Comparison of ENCODE assay signal across 16 cellular contexts in genomic region chr2:97732436-97733340, GRCh38. TPM values are rescaled to one million over a fixed set of nuclear protein-coding genes. Genes with fewer than 3 reads are reported as not detected.
A peak's percentile ranks its signal among the peaks of the same experiment; 100 is the strongest.
DNase-seq lines count a peak whose midpoint lies in the region; ATAC-seq, FAIRE-seq and TF ChIP-seq lines count a peak whose summit lies in the region.
"Had no signal": no experiment of that assay in that cellular context is flagged by ENCODE, and none has a peak within 500 bp of the region (broad histone marks: within the 10 kb centered on the region; RNA-seq: fewer than 3 reads in every experiment).

No MANE protein-coding gene starts in this region.

- 95 to 96% methylated on average over 23 to 28 of the region's 28 CpGs for WGBS in heart right ventricle, 2 donors
- WGBS in HepG2 (ENCODE audit: low lambda C conversion rate), result 57% methylated on average over 25 of the region's 28 CpGs

- no peak overlapping the region for H3K4me2 ChIP-seq in HepG2 (ENCODE audit: low read depth, low read length)

- TF ChIP-seq RAD21 in HepG2 (CRISPR knock-in tag; IDR thresholded peaks at IDR 0.05), result no peak

- no peak overlapping the region for H3K4me3 ChIP-seq in heart right ventricle
- no peak overlapping the region for H3K4me3 ChIP-seq in upper lobe of right lung
- H3K4me3 ChIP-seq in HepG2 (replicated peaks in 1 of 3; ENCODE audit: insufficient read depth in 1 of 3, low read depth in 2 of 3, low read length in 3 of 3), result no peak overlapping the region

- POLR2A ChIA-PET in HepG2 (lab: Yijun Ruan, JAX), result no interaction called here

- no peak for TF ChIP-seq CTCF in heart right ventricle (IDR thresholded peaks at IDR 0.05)
- TF ChIP-seq CTCF in upper lobe of right lung (IDR thresholded peaks at IDR 0.05), result no peak
- TF ChIP-seq CTCF in HepG2 (CRISPR knock-in tag; IDR thresholded peaks at IDR 0.05), result no peak

- no peak overlapping the region for H3K4me3 Mint-ChIP-seq in activated T-helper 1 cell treated with anti-CD3 and anti-CD28 coated beads, Interleukin-12 subunit alpha, Interleukin-12 subunit beta, Interleukin-2, Interleukin-4 antibody, amounts not matched to agents 30 ng/mL and 10 ng/mL and 1 ng/mL, durations not matched to agents 14 hours and 24 hours and 36 hours
- H3K4me3 Mint-ChIP-seq: B cell had no signal

- no peak for FAIRE-seq in HepG2 (lab: Jason Lieb, UNC)
- FAIRE-seq: RCC 7860 had no signal

- H3K27me3 Mint-ChIP-seq in activated T-helper 1 cell treated with anti-CD3 and anti-CD28 coated beads, Interleukin-12 subunit alpha, Interleukin-12 subunit beta, Interleukin-2, Interleukin-4 antibody, amounts not matched to agents 30 ng/mL and 10 ng/mL and 1 ng/mL, durations not matched to agents 14 hours and 24 hours and 36 hours (ENCODE audit: insufficient read depth), result no peaks in the 10 kb centered on the region

- ATAC-seq in left cardiac atrium (no peak), heart right ventricle (no peak), upper lobe of right lung (no peak), HepG2 (no peak)

- no peak for TF ChIP-seq POLR2A in HepG2 (IDR thresholded peaks at IDR 0.05; ENCODE audit: insufficient read depth in 1 of 2, low read depth in 2 of 2, low read length in 2 of 2)

- no peaks in the 10 kb centered on the region for H3K79me2 ChIP-seq in HepG2 (ENCODE audit: insufficient read depth, low read length)

- H3K36me3 Mint-ChIP-seq in activated T-helper 1 cell treated with anti-CD3 and anti-CD28 coated beads, Interleukin-12 subunit alpha, Interleukin-12 subunit beta, Interleukin-2, Interleukin-4 antibody, amounts not matched to agents 30 ng/mL and 10 ng/mL and 1 ng/mL, durations not matched to agents 14 hours and 24 hours and 36 hours (ENCODE audit: low read depth), result peaks cover 56% of the 10 kb centered on the region

- BruUV-seq in HepG2 (replicated peaks; lab: Mats Ljungman, UMichigan), result no TSS peak

- no peak overlapping the region for H3K9ac ChIP-seq in HepG2 (ENCODE audit: insufficient read depth, low read depth, low read length)

- peaks cover 14% of the 10 kb centered on the region for H3K9me3 Mint-ChIP-seq in activated T-helper 1 cell treated with anti-CD3 and anti-CD28 coated beads, Interleukin-12 subunit alpha, Interleukin-12 subunit beta, Interleukin-2, Interleukin-4 antibody, amounts not matched to agents 30 ng/mL and 10 ng/mL and 1 ng/mL, durations not matched to agents 14 hours and 24 hours and 36 hours

- H3K27ac Mint-ChIP-seq in activated T-helper 1 cell treated with anti-CD3 and anti-CD28 coated beads, Interleukin-12 subunit alpha, Interleukin-12 subunit beta, Interleukin-2, Interleukin-4 antibody, amounts not matched to agents 30 ng/mL and 10 ng/mL and 1 ng/mL, durations not matched to agents 14 hours and 24 hours and 36 hours, result peak overlapping the region; percentile 18
- H3K27ac Mint-ChIP-seq: B cell had no signal

- no peaks in the 10 kb centered on the region for H4K20me1 ChIP-seq in HepG2 (ENCODE audit: insufficient read depth, low read length)

- DNase-seq in left cardiac atrium (peak; percentile 4), heart right ventricle (no peak), mesenteric fat pad (ENCODE audit: low spot score) (peak; percentile 88), upper lobe of right lung (peak; percentile 52), NCI-H526 treated with DMSO at 0.1 percent for 48 hours (lab: John Stamatoyannopoulos, UW) (no peak), HepG2 (ENCODE audit: low spot score) (no peak)
- no peak for DNase-seq in activated T-helper 1 cell treated with anti-CD3 and anti-CD28 coated beads, Interleukin-12 subunit alpha, Interleukin-12 subunit beta, Interleukin-2, Interleukin-4 antibody, amounts not matched to agents 30 ng/mL and 10 ng/mL and 1 ng/mL, durations not matched to agents 14 hours and 24 hours and 36 hours (ENCODE audit: low spot score)
- DNase-seq: ACHN, EL, GOT3, MV-4-11, NCI-H1417 treated with DMSO at 0.1 percent for 48 hours, NCI-H2029 treated with DMSO at 0.1 percent for 48 hours, NCI-H510A treated with DMSO at 0.1 percent for 48 hours had no signal

- H3K4me1 ChIP-seq in heart right ventricle (peaks cover 0 to 14% (median 7%) of the 10 kb centered on the region in 9 donors), upper lobe of right lung (no peaks in the 10 kb centered on the region), HepG2 (ENCODE audit: insufficient read depth, low read length) (no peaks in the 10 kb centered on the region)

- H3K36me3 ChIP-seq in heart right ventricle (peaks cover 0 to 4% (median 0%) of the 10 kb centered on the region in 9 donors), upper lobe of right lung (no peaks in the 10 kb centered on the region), HepG2 (replicated peaks in 1 of 2; ENCODE audit: control insufficient read depth in 1 of 2, insufficient read depth in 2 of 2, low read length in 2 of 2) (no peaks in the 10 kb centered on the region)

- H2AFZ ChIP-seq in HepG2 (ENCODE audit: low read length), result no peak overlapping the region

- H3K4me1 Mint-ChIP-seq in activated T-helper 1 cell treated with anti-CD3 and anti-CD28 coated beads, Interleukin-12 subunit alpha, Interleukin-12 subunit beta, Interleukin-2, Interleukin-4 antibody, amounts not matched to agents 30 ng/mL and 10 ng/mL and 1 ng/mL, durations not matched to agents 14 hours and 24 hours and 36 hours (ENCODE audit: low read depth), result peaks cover 15% of the 10 kb centered on the region
- H3K4me1 Mint-ChIP-seq: B cell had no signal

- H3K27ac ChIP-seq in heart right ventricle, result no peak overlapping the region
- H3K27ac ChIP-seq in upper lobe of right lung, result no peak overlapping the region
- no peak overlapping the region for H3K27ac ChIP-seq in HepG2 (ENCODE audit: extremely low read length, insufficient read depth, low read length)

- H3K9me3 ChIP-seq in heart right ventricle (peaks cover 0 to 15% (median 8%) of the 10 kb centered on the region in 11 donors), upper lobe of right lung (no peaks in the 10 kb centered on the region), HepG2 (ENCODE audit: low read length) (peaks cover 10% of the 10 kb centered on the region; the same call in 1 of the 2 replicates)

- no peak for TF ChIP-seq EP300 in HepG2 (IDR thresholded peaks at IDR 0.05; ENCODE audit: low read depth in 2 of 2, low read length in 2 of 2)
- TF ChIP-seq EP300 in HepG2 (CRISPR knock-in tag; IDR thresholded peaks at IDR 0.05; ENCODE audit: borderline replicate concordance), result no peak

- CTCF ChIA-PET in HepG2 (lab: Yijun Ruan, JAX; ENCODE audit: low intra/inter-chr PET ratio, low total read pairs), result no interaction called here

- intact Hi-C loops in left cardiac atrium (cut with DNase I), result no loop called here
- intact Hi-C loops in heart right ventricle (cut with DNase I), result loop anchor here in 1 of 10 donors (10.0 kb wide), 1 partner anchor 652 kb away; no protein-coding TSS in a partner anchor
- intact Hi-C loops in activated T-helper 1 cell treated with anti-CD3 and anti-CD28 coated beads, Interleukin-12 subunit alpha, Interleukin-12 subunit beta, Interleukin-2, Interleukin-4 antibody, amounts not matched to agents 30 ng/mL and 10 ng/mL and 1 ng/mL, durations not matched to agents 14 hours and 24 hours and 36 hours (cut with micrococcal nuclease), result no loop called here
- intact Hi-C loops in upper lobe of right lung (cut with DNase I), result no loop called here
- intact Hi-C loops in HepG2 (cut with micrococcal nuclease; ENCODE audit: unreplicated experiment), result no loop called here

- H3K27me3 ChIP-seq in heart right ventricle (no peaks in the 10 kb centered on the region), upper lobe of right lung (no peaks in the 10 kb centered on the region), HepG2 (ENCODE audit: control insufficient read depth in 1 of 2, insufficient read depth in 2 of 2, low read length in 2 of 2) (peaks cover 0 to 22% of the 10 kb centered on the region in 2 experiments; a peak in 3 of 5 replicates)

- in situ Hi-C loops in HepG2 (cut with HindIII; ENCODE audit: extremely low pct_ligation_motif_present, low pct_unique_long_range_greater_than_20kb), result no loop called here

TF ChIP-seq in HepG2, 621 proteins besides CTCF, POLR2A, EP300 and RAD21 (continues in another document):
- TF ChIP-seq TAF15 (IDR thresholded peaks at IDR 0.05; ENCODE audit: low read depth, low read length, poor library complexity, severe bottlenecking) (no peak), ZNF225 (CRISPR knock-in tag; IDR thresholded peaks at IDR 0.05) (no peak), ZNF557 (CRISPR knock-in tag; IDR thresholded peaks at IDR 0.05) (no peak)

RNA-seq across cellular contexts. Expression of gene ZAP70, which starts 19.3 kb away (rescaled TPM):
- total RNA-seq in left cardiac atrium, result 1 to 10 TPM; 1.6 to 2.6 TPM
- 1 to 10 TPM in 3 of 10 donors, under 1 TPM in 7; 0.42 to 8.7 (median 0.67) TPM for total RNA-seq in heart right ventricle
- 1 to 10 TPM in 1 of 2 donors, under 1 TPM in 1; 0.61 to 1.3 TPM for polyA plus RNA-seq in heart right ventricle
- 302 and 313 TPM in 2 replicates for total RNA-seq in activated T-helper 1 cell treated with anti-CD3 and anti-CD28 coated beads, Interleukin-12 subunit alpha, Interleukin-12 subunit beta, Interleukin-2, Interleukin-4 antibody, amounts not matched to agents 30 ng/mL and 10 ng/mL and 1 ng/mL, durations not matched to agents 14 hours and 24 hours and 36 hours
- total RNA-seq in mesenteric fat pad, result 1.3 TPM
- 10.2 TPM for total RNA-seq in upper lobe of right lung
- 0.18 and 0.51 TPM in 2 replicates for total RNA-seq in HepG2 (2016; rRNA removed; fragmentation: Illumina TruSeq; extraction: Trizol)
- not detected in 2 replicates for total RNA-seq in HepG2 (2016; cell fraction: cytosol; rRNA removed; fragmentation: Illumina TruSeq; extraction: Trizol; ENCODE audit: low read depth)
- 0.24 and 0.43 TPM in 2 replicates for total RNA-seq in HepG2 (2016; cell fraction: insoluble cytoplasmic fraction; rRNA removed; fragmentation: Illumina TruSeq; extraction: Trizol)
- not detected in 2 replicates for total RNA-seq in HepG2 (2016; cell fraction: membrane; rRNA removed; fragmentation: Illumina TruSeq; extraction: Trizol)
- 0.28 and 0.31 TPM in 2 replicates for total RNA-seq in HepG2 (2016; cell fraction: nucleus; rRNA removed; fragmentation: Illumina TruSeq; extraction: Trizol)
- 4.0 and 7.1 TPM in 2 replicates for polyA plus RNA-seq in HepG2 (2011; rRNA removed)
- 2.5 and 3.2 TPM in 2 replicates for polyA plus RNA-seq in HepG2 (2011; cell fraction: cytosol; rRNA removed)
- 64.9 and 67.7 TPM in 2 replicates for polyA plus RNA-seq in HepG2 (2011; cell fraction: nucleus; rRNA removed)
- 2.2 and 3.6 TPM in 2 replicates for polyA plus RNA-seq in HepG2 (2012)
- polyA plus RNA-seq in HepG2 (2016; cell fraction: cytosol; fragmentation: Illumina TruSeq; extraction: Trizol; ENCODE audit: low read depth), result not detected in 2 replicates
- polyA plus RNA-seq in HepG2 (2016; cell fraction: insoluble cytoplasmic fraction; fragmentation: Illumina TruSeq; extraction: Trizol; ENCODE audit: low read depth), result 0.27 and 0.57 TPM in 2 replicates
- not detected in 2 replicates for polyA plus RNA-seq in HepG2 (2016; cell fraction: membrane; fragmentation: Illumina TruSeq; extraction: Trizol; ENCODE audit: low read depth)
- polyA plus RNA-seq in HepG2 (2016; cell fraction: nucleus; fragmentation: Illumina TruSeq; extraction: Trizol; ENCODE audit: insufficient read depth, low read depth), result 1.00 and 1.1 TPM in 2 replicates
- 5.3 TPM in 1 of 2 replicates, not detected in the other for polyA minus RNA-seq in HepG2 (2011; rRNA and poly(A)+ RNA removed; ENCODE audit: low replicate concordance)
- 1.5 and 1.6 TPM in 2 replicates for polyA minus RNA-seq in HepG2 (2011; cell fraction: cytosol; rRNA and poly(A)+ RNA removed)
- 5.0 and 5.6 TPM in 2 replicates for polyA minus RNA-seq in HepG2 (2011; cell fraction: nucleus; rRNA and poly(A)+ RNA removed)

Comparison
In these comparisons a context has a peak if more than half of its experiments do, and no peak if none do; other contexts are left out.
1. DNase-seq: peak in left cardiac atrium (single experiment), mesenteric fat pad (single experiment) and upper lobe of right lung (single experiment); none in heart right ventricle (0 of 2), activated T-helper 1 cell treated with anti-CD3 and anti-CD28 coated beads, Interleukin-12 subunit alpha, Interleukin-12 subunit beta, Interleukin-2, Interleukin-4 antibody, amounts not matched to agents 30 ng/mL and 10 ng/mL and 1 ng/mL, durations not matched to agents 14 hours and 24 hours and 36 hours (single experiment), NCI-H526 treated with DMSO at 0.1 percent for 48 hours (single experiment) and HepG2 (single experiment).
2. RNA of gene ZAP70, which starts 19.3 kb away (total RNA-seq): 302 to 313 TPM in activated T-helper 1 cell treated with anti-CD3 and anti-CD28 coated beads, Interleukin-12 subunit alpha, Interleukin-12 subunit beta, Interleukin-2, Interleukin-4 antibody, amounts not matched to agents 30 ng/mL and 10 ng/mL and 1 ng/mL, durations not matched to agents 14 hours and 24 hours and 36 hours; 10.2 TPM in upper lobe of right lung (single experiment), 1.6 to 2.6 TPM in left cardiac atrium, 1.3 TPM in mesenteric fat pad (single experiment), 0.42 to 8.7 TPM in heart right ventricle and 0.18 to 0.51 TPM in HepG2; every median in the first group is over 10 times any median in the second.